In the genomic region with DNA sequence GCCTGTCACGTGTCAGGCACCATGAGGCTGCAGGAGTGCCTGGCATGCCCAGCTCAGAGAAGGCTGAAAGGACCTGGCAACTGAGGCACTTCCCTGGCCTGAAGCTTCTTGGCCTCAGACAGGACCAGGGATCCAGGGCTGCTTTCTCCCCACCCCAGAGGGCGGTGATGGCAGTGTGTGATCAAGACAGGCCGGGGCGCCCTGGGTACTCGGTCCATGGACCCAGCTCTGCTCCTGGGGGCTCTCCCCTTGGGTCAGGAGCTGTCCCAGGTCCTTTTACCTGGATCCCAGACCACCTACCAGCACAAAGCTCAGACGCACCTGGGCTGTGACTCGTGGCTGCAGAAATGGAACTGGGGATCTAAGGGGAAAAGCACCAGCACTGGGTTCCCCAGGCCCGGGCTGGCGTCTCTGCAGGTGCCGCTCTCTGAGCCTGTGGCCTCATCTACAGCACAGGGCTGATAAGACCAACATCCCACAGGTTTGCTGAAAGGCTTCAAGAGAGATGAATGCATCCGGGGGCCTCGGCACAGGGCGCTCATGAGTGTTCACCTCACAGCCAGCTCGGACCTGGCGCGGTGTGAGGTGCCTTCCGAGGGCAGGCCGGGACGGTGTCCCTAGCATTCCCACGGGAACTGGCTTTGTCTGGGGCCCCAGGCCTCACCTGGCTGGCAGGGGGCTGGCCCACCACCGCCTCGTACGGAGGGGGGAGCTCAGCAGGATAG, we compare ENCODE assay signal across 21 cellular contexts.
"Had no signal": no experiment of that assay in that cellular context is flagged by ENCODE, and none has a peak within 500 bp of the region (broad histone marks: within the 10 kb centered on the region; RNA-seq: fewer than 3 reads in every experiment).

No MANE protein-coding gene starts in this region.

- H2AFZ ChIP-seq: parathyroid adenoma had no signal

- H3K9ac ChIP-seq: parathyroid adenoma had no signal

- H3K9me3 ChIP-seq: esophagus muscularis mucosa, tibial artery had no signal

- DNase-seq: activated B cell treated with CpG ODN at 0.5 μM for 24 hours; activated CD4-positive, alpha-beta memory T cell treated with anti-CD3 and anti-CD28 coated beads, Interleukin-2, amount 10 ng/mL, durations not matched to agents 7 days and 5 days; activated CD4-positive, alpha-beta T cell treated with anti-CD3 and anti-CD28 coated beads for 48 hours; activated effector memory CD4-positive, alpha-beta T cell treated with Interleukin-2 at 50 U/mL for 16 hours; activated naive CD4-positive, alpha-beta T cell treated with anti-CD3 and anti-CD28 coated beads, Interleukin-2, amount 10 ng/mL, durations not matched to agents 7 days and 5 days; activated T-cell treated with anti-CD3 and anti-CD28 coated beads, Interleukin-2, amount 50 U/mL, for 72 hours; aorta; caudate nucleus; effector memory CD4-positive, alpha-beta T cell; hypothalamus; mammary epithelial cell; midbrain; natural killer cell; stimulated activated CD4-positive, alpha-beta T cell treated with anti-CD3 and anti-CD28 coated beads, Interleukin-4, amount 100 ng/mL, for 24 hours; T1000 had no signal

- H3K36me3 Mint-ChIP-seq: activated naive CD4-positive, alpha-beta T cell treated with anti-CD3 and anti-CD28 coated beads, Interleukin-2, amount 10 ng/mL, durations not matched to agents 7 days and 5 days; brain; natural killer cell had no signal

- H3K4me3 ChIP-seq: esophagus muscularis mucosa, tibial artery had no signal

- H3K27ac Mint-ChIP-seq: activated B cell treated with CpG ODN at 0.5 μM for 24 hours; activated CD4-positive, alpha-beta memory T cell treated with anti-CD3 and anti-CD28 coated beads, Interleukin-2, amount 10 ng/mL, durations not matched to agents 7 days and 5 days; activated naive CD4-positive, alpha-beta T cell treated with anti-CD3 and anti-CD28 coated beads, Interleukin-2, amount 10 ng/mL, durations not matched to agents 7 days and 5 days; activated T-cell treated with anti-CD3 and anti-CD28 coated beads, Interleukin-2, amount 50 U/mL, for 72 hours; brain; natural killer cell; stimulated activated naive CD8-positive, alpha-beta T cell treated with anti-CD3 and anti-CD28 coated beads, Interleukin-15, Interleukin-2, amounts not matched to agents 100 ng/mL and 50 ng/mL, for 24 hours; T-helper 1 cell treated with Interleukin-12 subunit alpha and Interleukin-12 subunit beta and Interleukin-4 antibody, amounts not matched to agents 30 μg/mL and 1 μg/mL, for 36 hours had no signal

- H3K4me3 Mint-ChIP-seq: activated B cell treated with CpG ODN at 0.5 μM for 24 hours; activated CD4-positive, alpha-beta memory T cell treated with anti-CD3 and anti-CD28 coated beads, Interleukin-2, amount 10 ng/mL, durations not matched to agents 7 days and 5 days; activated naive CD4-positive, alpha-beta T cell treated with anti-CD3 and anti-CD28 coated beads, Interleukin-2, amount 10 ng/mL, durations not matched to agents 7 days and 5 days; activated T-cell treated with anti-CD3 and anti-CD28 coated beads, Interleukin-2, amount 50 U/mL, for 72 hours; brain; natural killer cell; stimulated activated naive CD8-positive, alpha-beta T cell treated with anti-CD3 and anti-CD28 coated beads, Interleukin-15, Interleukin-2, amounts not matched to agents 100 ng/mL and 50 ng/mL, for 24 hours; T-helper 1 cell treated with Interleukin-12 subunit alpha and Interleukin-12 subunit beta and Interleukin-4 antibody, amounts not matched to agents 30 μg/mL and 1 μg/mL, for 36 hours had no signal

- H3K4me1 ChIP-seq: parathyroid adenoma had no signal

- ATAC-seq: activated T-cell treated with anti-CD3 and anti-CD28 coated beads, Interleukin-2, amount 50 U/mL, for 72 hours; natural killer cell had no signal

- H3K36me3 ChIP-seq: esophagus muscularis mucosa, tibial artery had no signal

- H3K9me3 Mint-ChIP-seq: activated B cell treated with CpG ODN at 0.5 μM for 24 hours; activated CD4-positive, alpha-beta memory T cell treated with anti-CD3 and anti-CD28 coated beads, Interleukin-2, amount 10 ng/mL, durations not matched to agents 7 days and 5 days; activated naive CD4-positive, alpha-beta T cell treated with anti-CD3 and anti-CD28 coated beads, Interleukin-2, amount 10 ng/mL, durations not matched to agents 7 days and 5 days; activated T-cell treated with anti-CD3 and anti-CD28 coated beads, Interleukin-2, amount 50 U/mL, for 72 hours; natural killer cell; stimulated activated naive CD8-positive, alpha-beta T cell treated with anti-CD3 and anti-CD28 coated beads, Interleukin-15, Interleukin-2, amounts not matched to agents 100 ng/mL and 50 ng/mL, for 24 hours; T-helper 1 cell treated with Interleukin-12 subunit alpha and Interleukin-12 subunit beta and Interleukin-4 antibody, amounts not matched to agents 30 μg/mL and 1 μg/mL, for 36 hours had no signal

- H3K27ac ChIP-seq: esophagus muscularis mucosa, parathyroid adenoma, tibial artery had no signal
